ENCODE assay signal across 24 cellular contexts in the genomic region with DNA sequence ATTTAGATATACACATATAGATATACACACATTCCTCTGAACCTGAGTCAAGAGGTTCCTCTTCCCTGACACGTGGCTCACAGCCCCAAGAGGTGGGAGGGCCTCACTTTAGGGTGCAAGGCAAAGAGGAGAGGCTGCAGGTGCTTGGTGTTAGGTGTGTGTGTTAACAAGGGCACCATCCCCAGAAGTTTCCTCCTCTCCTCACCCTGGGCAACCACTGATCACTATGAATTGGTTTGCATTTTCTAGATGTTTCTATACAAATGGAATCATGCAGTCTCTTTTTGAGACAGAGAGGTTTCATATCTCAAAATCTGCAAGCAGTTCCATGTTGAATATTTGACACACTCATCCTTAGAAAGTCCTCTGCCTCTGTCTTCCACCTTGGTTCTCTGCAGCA.
DNase-seq lines count a peak whose midpoint lies in the region; ATAC-seq and TF ChIP-seq lines count a peak whose summit lies in the region.
"Had no signal": no experiment of that assay in that cellular context is flagged by ENCODE, and none has a peak within 500 bp of the region (broad histone marks: within the 10 kb centered on the region; RNA-seq: fewer than 3 reads in every experiment).

No MANE protein-coding gene starts in this region.

- no peaks in the 10 kb centered on the region for H3K36me3 Mint-ChIP-seq in activated CD4-positive, alpha-beta memory T cell treated with anti-CD3 and anti-CD28 coated beads for 36 hours
- no peaks in the 10 kb centered on the region for H3K36me3 Mint-ChIP-seq in activated CD4-positive, alpha-beta memory T cell treated with anti-CD3 and anti-CD28 coated beads, Interleukin-2, amount 10 ng/mL, durations not matched to agents 7 days and 5 days (ENCODE audit: low read depth)
- no peaks in the 10 kb centered on the region for H3K36me3 Mint-ChIP-seq in activated T-helper 17 cell treated with anti-CD3 and anti-CD28 coated beads, Interleukin-2, amount 50 U/mL, for 72 hours (ENCODE audit: low read depth)
- H3K36me3 Mint-ChIP-seq: CD14-positive monocyte; CD4-positive, alpha-beta memory T cell; CD4-positive, CD25-positive, alpha-beta regulatory T cell; CD8-positive, alpha-beta memory T cell had no signal

- peak; percentile 23 for ATAC-seq in activated T-helper 17 cell treated with anti-CD3 and anti-CD28 coated beads, Interleukin-2, amount 50 U/mL, for 72 hours (replicated peaks)
- ATAC-seq in foreskin keratinocyte (peak; percentile 7), HG02610 (IDR thresholded peaks at IDR 0.05; ENCODE audit: unreplicated experiment) (no peak), GM21423 (IDR thresholded peaks at IDR 0.05; ENCODE audit: unreplicated experiment) (no peak)
- ATAC-seq: GM12878 had no signal

- DNase-seq in activated CD4-positive, alpha-beta memory T cell treated with anti-CD3 and anti-CD28 coated beads for 36 hours, result peak; percentile 11
- DNase-seq in activated CD4-positive, alpha-beta memory T cell treated with anti-CD3 and anti-CD28 coated beads, Interleukin-2, amount 10 ng/mL, durations not matched to agents 7 days and 5 days, result no peak
- no peak for DNase-seq in foreskin keratinocyte
- DNase-seq: 8988T; ACHN; BE2C; C1 segment of cervical spinal cord; CD4-positive, alpha-beta memory T cell; CD4-positive, CD25-positive, alpha-beta regulatory T cell; CD8-positive, alpha-beta memory T cell; COR-L47; DMS 273 treated with DMSO at 0.1 percent for 48 hours; DMS153; DMS53; DMS79; DND-41; EL; GDM1 had no signal

- H3K4me3 Mint-ChIP-seq in activated CD4-positive, alpha-beta memory T cell treated with anti-CD3 and anti-CD28 coated beads for 36 hours, result no peak overlapping the region
- no peak overlapping the region for H3K4me3 Mint-ChIP-seq in activated CD4-positive, alpha-beta memory T cell treated with anti-CD3 and anti-CD28 coated beads, Interleukin-2, amount 10 ng/mL, durations not matched to agents 7 days and 5 days
- H3K4me3 Mint-ChIP-seq in activated T-helper 17 cell treated with anti-CD3 and anti-CD28 coated beads, Interleukin-2, amount 50 U/mL, for 72 hours, result no peak overlapping the region
- H3K4me3 Mint-ChIP-seq: CD14-positive monocyte; CD4-positive, alpha-beta memory T cell; CD4-positive, CD25-positive, alpha-beta regulatory T cell; CD8-positive, alpha-beta memory T cell had no signal

- TF ChIP-seq CTCF in foreskin keratinocyte (conservative IDR thresholded peaks at IDR 0.05), result no peak

- H3K27me3 Mint-ChIP-seq in activated CD4-positive, alpha-beta memory T cell treated with anti-CD3 and anti-CD28 coated beads for 36 hours, result peaks cover 3% of the 10 kb centered on the region
- peaks cover 4% of the 10 kb centered on the region for H3K27me3 Mint-ChIP-seq in activated CD4-positive, alpha-beta memory T cell treated with anti-CD3 and anti-CD28 coated beads, Interleukin-2, amount 10 ng/mL, durations not matched to agents 7 days and 5 days
- no peaks in the 10 kb centered on the region for H3K27me3 Mint-ChIP-seq in activated T-helper 17 cell treated with anti-CD3 and anti-CD28 coated beads, Interleukin-2, amount 50 U/mL, for 72 hours

- POLR2A ChIA-PET in activated CD4-positive, alpha-beta memory T cell treated with anti-CD3 and anti-CD28 coated beads for 36 hours (lab: Charles Lee), result no interaction called here
- POLR2A ChIA-PET in activated CD4-positive, alpha-beta memory T cell treated with anti-CD3 and anti-CD28 coated beads, Interleukin-2, amount 10 ng/mL, durations not matched to agents 7 days and 5 days (lab: Charles Lee), result no interaction called here

- intact Hi-C loops in activated CD4-positive, alpha-beta memory T cell treated with anti-CD3 and anti-CD28 coated beads for 36 hours (cut with micrococcal nuclease), result no loop called here

- H3K27me3 ChIP-seq in foreskin keratinocyte, result peaks cover 11% of the 10 kb centered on the region
- H3K27me3 ChIP-seq: BE2C, BLaER1 had no signal

- H3K4me1 Mint-ChIP-seq in activated CD4-positive, alpha-beta memory T cell treated with anti-CD3 and anti-CD28 coated beads for 36 hours (ENCODE audit: low read depth), result no peaks in the 10 kb centered on the region
- no peaks in the 10 kb centered on the region for H3K4me1 Mint-ChIP-seq in activated CD4-positive, alpha-beta memory T cell treated with anti-CD3 and anti-CD28 coated beads, Interleukin-2, amount 10 ng/mL, durations not matched to agents 7 days and 5 days
- H3K4me1 Mint-ChIP-seq in activated T-helper 17 cell treated with anti-CD3 and anti-CD28 coated beads, Interleukin-2, amount 50 U/mL, for 72 hours, result no peaks in the 10 kb centered on the region
- H3K4me1 Mint-ChIP-seq: CD14-positive monocyte; CD4-positive, CD25-positive, alpha-beta regulatory T cell; CD8-positive, alpha-beta memory T cell had no signal

- H3K27ac ChIP-seq in foreskin keratinocyte, result no peak overlapping the region
- H3K27ac ChIP-seq: BLaER1 had no signal

- peaks cover 8% of the 10 kb centered on the region for H3K9me3 Mint-ChIP-seq in activated CD4-positive, alpha-beta memory T cell treated with anti-CD3 and anti-CD28 coated beads for 36 hours
- H3K9me3 Mint-ChIP-seq in activated CD4-positive, alpha-beta memory T cell treated with anti-CD3 and anti-CD28 coated beads, Interleukin-2, amount 10 ng/mL, durations not matched to agents 7 days and 5 days, result no peaks in the 10 kb centered on the region
- no peaks in the 10 kb centered on the region for H3K9me3 Mint-ChIP-seq in activated T-helper 17 cell treated with anti-CD3 and anti-CD28 coated beads, Interleukin-2, amount 50 U/mL, for 72 hours

- CTCF ChIA-PET in activated CD4-positive, alpha-beta memory T cell treated with anti-CD3 and anti-CD28 coated beads for 36 hours (lab: Charles Lee), result no interaction called here
- CTCF ChIA-PET in activated CD4-positive, alpha-beta memory T cell treated with anti-CD3 and anti-CD28 coated beads, Interleukin-2, amount 10 ng/mL, durations not matched to agents 7 days and 5 days (lab: Charles Lee), result no interaction called here

- no peak overlapping the region for H3K27ac Mint-ChIP-seq in activated CD4-positive, alpha-beta memory T cell treated with anti-CD3 and anti-CD28 coated beads for 36 hours
- no peak overlapping the region for H3K27ac Mint-ChIP-seq in activated CD4-positive, alpha-beta memory T cell treated with anti-CD3 and anti-CD28 coated beads, Interleukin-2, amount 10 ng/mL, durations not matched to agents 7 days and 5 days
- no peak overlapping the region for H3K27ac Mint-ChIP-seq in activated T-helper 17 cell treated with anti-CD3 and anti-CD28 coated beads, Interleukin-2, amount 50 U/mL, for 72 hours
- H3K27ac Mint-ChIP-seq: CD14-positive monocyte; CD4-positive, alpha-beta memory T cell; CD4-positive, CD25-positive, alpha-beta regulatory T cell; CD8-positive, alpha-beta memory T cell had no signal

- no peaks in the 10 kb centered on the region for H3K4me1 ChIP-seq in foreskin keratinocyte

Comparison
In these comparisons a context has a peak if more than half of its experiments do, and no peak if none do; other contexts are left out.
1. ATAC-seq: peak in activated T-helper 17 cell treated with anti-CD3 and anti-CD28 coated beads, Interleukin-2, amount 50 U/mL, for 72 hours (single experiment) and foreskin keratinocyte (single experiment); none in HG02610 (single experiment) and GM21423 (single experiment).